3 cellular contexts compared by ENCODE assay signal in the genomic region with DNA sequence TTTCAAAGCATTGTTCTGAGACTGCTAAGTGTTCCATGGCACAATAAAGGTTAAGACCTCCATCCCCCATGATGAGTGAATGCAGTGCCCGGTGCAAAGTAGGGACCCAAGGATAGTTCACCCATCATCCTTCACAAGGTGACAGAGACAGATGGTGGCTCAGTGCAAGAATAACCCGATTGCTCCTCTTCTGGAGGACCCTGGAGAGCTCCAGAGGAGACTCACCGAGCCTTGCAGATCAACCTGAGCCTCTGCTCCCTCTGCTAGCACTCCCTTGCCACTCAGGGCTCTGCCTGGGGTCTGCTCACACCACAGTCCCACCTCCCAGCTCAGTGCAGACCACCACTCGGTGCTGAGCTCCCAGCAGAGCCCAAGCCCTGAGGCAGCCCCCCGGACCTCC.
TF ChIP-seq lines count a peak whose summit lies in the region.

No MANE protein-coding gene starts in this region.

TF ChIP-seq in A549, 52 proteins besides CTCF, POLR2A, EP300 and RAD21:
- no peak for TF ChIP-seq NPAS2 (CRISPR knock-in tag; IDR thresholded peaks at IDR 0.05; ENCODE audit: borderline replicate concordance)
- no peak for TF ChIP-seq NR3C1 (IDR thresholded peaks at IDR 0.05)
- TF ChIP-seq, protein P1, sequence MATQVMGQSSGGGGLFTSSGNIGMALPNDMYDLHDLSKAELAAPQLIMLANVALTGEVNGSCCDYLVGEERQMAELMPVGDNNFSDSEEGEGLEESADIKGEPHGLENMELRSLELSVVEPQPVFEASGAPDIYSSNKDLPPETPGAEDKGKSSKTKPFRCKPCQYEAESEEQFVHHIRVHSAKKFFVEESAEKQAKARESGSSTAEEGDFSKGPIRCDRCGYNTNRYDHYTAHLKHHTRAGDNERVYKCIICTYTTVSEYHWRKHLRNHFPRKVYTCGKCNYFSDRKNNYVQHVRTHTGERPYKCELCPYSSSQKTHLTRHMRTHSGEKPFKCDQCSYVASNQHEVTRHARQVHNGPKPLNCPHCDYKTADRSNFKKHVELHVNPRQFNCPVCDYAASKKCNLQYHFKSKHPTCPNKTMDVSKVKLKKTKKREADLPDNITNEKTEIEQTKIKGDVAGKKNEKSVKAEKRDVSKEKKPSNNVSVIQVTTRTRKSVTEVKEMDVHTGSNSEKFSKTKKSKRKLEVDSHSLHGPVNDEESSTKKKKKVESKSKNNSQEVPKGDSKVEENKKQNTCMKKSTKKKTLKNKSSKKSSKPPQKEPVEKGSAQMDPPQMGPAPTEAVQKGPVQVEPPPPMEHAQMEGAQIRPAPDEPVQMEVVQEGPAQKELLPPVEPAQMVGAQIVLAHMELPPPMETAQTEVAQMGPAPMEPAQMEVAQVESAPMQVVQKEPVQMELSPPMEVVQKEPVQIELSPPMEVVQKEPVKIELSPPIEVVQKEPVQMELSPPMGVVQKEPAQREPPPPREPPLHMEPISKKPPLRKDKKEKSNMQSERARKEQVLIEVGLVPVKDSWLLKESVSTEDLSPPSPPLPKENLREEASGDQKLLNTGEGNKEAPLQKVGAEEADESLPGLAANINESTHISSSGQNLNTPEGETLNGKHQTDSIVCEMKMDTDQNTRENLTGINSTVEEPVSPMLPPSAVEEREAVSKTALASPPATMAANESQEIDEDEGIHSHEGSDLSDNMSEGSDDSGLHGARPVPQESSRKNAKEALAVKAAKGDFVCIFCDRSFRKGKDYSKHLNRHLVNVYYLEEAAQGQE (IDR thresholded peaks at IDR 0.05): peak; percentile 49; the same call in 1 of the 2 replicates

TF ChIP-seq in HCT116, 20 proteins besides CTCF, POLR2A, EP300 and RAD21:
- no peak for TF ChIP-seq EZH2phosphoT487 (IDR thresholded peaks at IDR 0.05; ENCODE audit: borderline replicate concordance)
- TF ChIP-seq, protein P1 (IDR thresholded peaks at IDR 0.05; ENCODE audit: low read depth): 0 out of 2 replicates have a peak, but pooled peaks have one; percentile 3

TF ChIP-seq in GM12878, 131 proteins besides CTCF, POLR2A, EP300 and RAD21:
- TF ChIP-seq, protein P2, sequence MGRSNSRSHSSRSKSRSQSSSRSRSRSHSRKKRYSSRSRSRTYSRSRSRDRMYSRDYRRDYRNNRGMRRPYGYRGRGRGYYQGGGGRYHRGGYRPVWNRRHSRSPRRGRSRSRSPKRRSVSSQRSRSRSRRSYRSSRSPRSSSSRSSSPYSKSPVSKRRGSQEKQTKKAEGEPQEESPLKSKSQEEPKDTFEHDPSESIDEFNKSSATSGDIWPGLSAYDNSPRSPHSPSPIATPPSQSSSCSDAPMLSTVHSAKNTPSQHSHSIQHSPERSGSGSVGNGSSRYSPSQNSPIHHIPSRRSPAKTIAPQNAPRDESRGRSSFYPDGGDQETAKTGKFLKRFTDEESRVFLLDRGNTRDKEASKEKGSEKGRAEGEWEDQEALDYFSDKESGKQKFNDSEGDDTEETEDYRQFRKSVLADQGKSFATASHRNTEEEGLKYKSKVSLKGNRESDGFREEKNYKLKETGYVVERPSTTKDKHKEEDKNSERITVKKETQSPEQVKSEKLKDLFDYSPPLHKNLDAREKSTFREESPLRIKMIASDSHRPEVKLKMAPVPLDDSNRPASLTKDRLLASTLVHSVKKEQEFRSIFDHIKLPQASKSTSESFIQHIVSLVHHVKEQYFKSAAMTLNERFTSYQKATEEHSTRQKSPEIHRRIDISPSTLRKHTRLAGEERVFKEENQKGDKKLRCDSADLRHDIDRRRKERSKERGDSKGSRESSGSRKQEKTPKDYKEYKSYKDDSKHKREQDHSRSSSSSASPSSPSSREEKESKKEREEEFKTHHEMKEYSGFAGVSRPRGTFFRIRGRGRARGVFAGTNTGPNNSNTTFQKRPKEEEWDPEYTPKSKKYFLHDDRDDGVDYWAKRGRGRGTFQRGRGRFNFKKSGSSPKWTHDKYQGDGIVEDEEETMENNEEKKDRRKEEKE (IDR thresholded peaks at IDR 0.05): no peak
- TF ChIP-seq, protein P1 (IDR thresholded peaks at IDR 0.05; ENCODE audit: low read depth, low read length): peak; percentile 49; the same call in 1 of the 2 replicates
